In genomic region chr2:222305510-222306392, GRCh38 we compare ENCODE assay signal across 8 cellular contexts. TPM values are rescaled to one million over a fixed set of nuclear protein-coding genes. Genes with fewer than 3 reads are reported as not detected.
A peak's percentile ranks its signal among the peaks of the same experiment; 100 is the strongest.
DNase-seq lines count a peak whose midpoint lies in the region; ATAC-seq, FAIRE-seq and TF ChIP-seq lines count a peak whose summit lies in the region.

No MANE protein-coding gene starts in this region.

- peaks cover 16% of the 10 kb centered on the region for H3K4me1 Mint-ChIP-seq in activated T-helper 1 cell treated with anti-CD3 and anti-CD28 coated beads, Interleukin-12 subunit alpha, Interleukin-12 subunit beta, Interleukin-2, Interleukin-4 antibody, amounts not matched to agents 30 ng/mL and 10 ng/mL and 1 ng/mL, durations not matched to agents 14 hours and 24 hours and 36 hours (ENCODE audit: low read depth)

- no peak for TF ChIP-seq CTCF in DOHH2 (IDR thresholded peaks at IDR 0.05; ENCODE audit: low read depth, low read length, poor library complexity, severe bottlenecking)
- no peak for TF ChIP-seq CTCF in spleen (IDR thresholded peaks at IDR 0.05 in 8 of 11, conservative IDR thresholded peaks at IDR 0.05 in 3 of 11)

- peaks cover 4% of the 10 kb centered on the region for H3K36me3 Mint-ChIP-seq in activated T-helper 1 cell treated with anti-CD3 and anti-CD28 coated beads, Interleukin-12 subunit alpha, Interleukin-12 subunit beta, Interleukin-2, Interleukin-4 antibody, amounts not matched to agents 30 ng/mL and 10 ng/mL and 1 ng/mL, durations not matched to agents 14 hours and 24 hours and 36 hours (ENCODE audit: low read depth)

- H3K27me3 ChIP-seq in DOHH2 (ENCODE audit: control insufficient read depth, low read length) (peaks cover 56% of the 10 kb centered on the region), spleen (replicated peaks in 1 of 7) (peaks cover 13 to 100% (median 98%) of the 10 kb centered on the region in 7 donors)

- H3K9me2 ChIP-seq in DOHH2 (replicated peaks; ENCODE audit: control insufficient read depth, low read length), result no peaks in the 10 kb centered on the region

- no peak for DNase-seq in activated T-helper 1 cell treated with anti-CD3 and anti-CD28 coated beads, Interleukin-12 subunit alpha, Interleukin-12 subunit beta, Interleukin-2, Interleukin-4 antibody, amounts not matched to agents 30 ng/mL and 10 ng/mL and 1 ng/mL, durations not matched to agents 14 hours and 24 hours and 36 hours (ENCODE audit: low spot score)
- DNase-seq in spleen, result peak; percentile 78
- DNase-seq in stimulated activated CD4-positive, alpha-beta T cell treated with anti-CD3 and anti-CD28 coated beads, Interleukin-2, amount 100 ng/mL, for 48 hours, result no peak
- DNase-seq in HPDE6-E6E7 (ENCODE audit: extremely low spot score), result no peak
- no peak for DNase-seq in GM12892 (ENCODE audit: insufficient read length)

- H3K27ac Mint-ChIP-seq in activated T-helper 1 cell treated with anti-CD3 and anti-CD28 coated beads, Interleukin-12 subunit alpha, Interleukin-12 subunit beta, Interleukin-2, Interleukin-4 antibody, amounts not matched to agents 30 ng/mL and 10 ng/mL and 1 ng/mL, durations not matched to agents 14 hours and 24 hours and 36 hours, result peak overlapping the region; percentile 49

- peak; percentile 37 for ATAC-seq in HG02678 (IDR thresholded peaks at IDR 0.05; ENCODE audit: unreplicated experiment)

- peaks cover 4% of the 10 kb centered on the region for H3K9me3 Mint-ChIP-seq in activated T-helper 1 cell treated with anti-CD3 and anti-CD28 coated beads, Interleukin-12 subunit alpha, Interleukin-12 subunit beta, Interleukin-2, Interleukin-4 antibody, amounts not matched to agents 30 ng/mL and 10 ng/mL and 1 ng/mL, durations not matched to agents 14 hours and 24 hours and 36 hours

- TF ChIP-seq POLR2A in spleen (IDR thresholded peaks at IDR 0.05), result no peak
- no peak for TF ChIP-seq POLR2A in GM12892 (IDR thresholded peaks at IDR 0.05; ENCODE audit: low read depth, low read length)

- H3K79me2 ChIP-seq in DOHH2 (ENCODE audit: control insufficient read depth, low read length), result no peaks in the 10 kb centered on the region

- intact Hi-C loops in activated T-helper 1 cell treated with anti-CD3 and anti-CD28 coated beads, Interleukin-12 subunit alpha, Interleukin-12 subunit beta, Interleukin-2, Interleukin-4 antibody, amounts not matched to agents 30 ng/mL and 10 ng/mL and 1 ng/mL, durations not matched to agents 14 hours and 24 hours and 36 hours (cut with micrococcal nuclease), result loop anchor here (1.0 kb wide), 1 partner anchor 9 kb away; no protein-coding TSS in a partner anchor
- intact Hi-C loops in spleen (cut with DNase I; ENCODE audit: low total_unique reads), result no loop called here

- H3F3A ChIP-seq in DOHH2 (ENCODE audit: control insufficient read depth, insufficient read depth), result no peaks in the 10 kb centered on the region

- H3K27me3 Mint-ChIP-seq in activated T-helper 1 cell treated with anti-CD3 and anti-CD28 coated beads, Interleukin-12 subunit alpha, Interleukin-12 subunit beta, Interleukin-2, Interleukin-4 antibody, amounts not matched to agents 30 ng/mL and 10 ng/mL and 1 ng/mL, durations not matched to agents 14 hours and 24 hours and 36 hours (ENCODE audit: insufficient read depth), result peaks cover 93% of the 10 kb centered on the region

- peak overlapping the region; percentile 72 for H3K4me3 Mint-ChIP-seq in activated T-helper 1 cell treated with anti-CD3 and anti-CD28 coated beads, Interleukin-12 subunit alpha, Interleukin-12 subunit beta, Interleukin-2, Interleukin-4 antibody, amounts not matched to agents 30 ng/mL and 10 ng/mL and 1 ng/mL, durations not matched to agents 14 hours and 24 hours and 36 hours

- no peaks in the 10 kb centered on the region for H3K4me1 ChIP-seq in DOHH2 (ENCODE audit: control insufficient read depth, low read length)
- H3K4me1 ChIP-seq in spleen, result peaks cover 19 to 64% (median 42%) of the 10 kb centered on the region in 6 donors

- H3K36me3 ChIP-seq in DOHH2 (ENCODE audit: control insufficient read depth, low read length) (no peaks in the 10 kb centered on the region), spleen (no peaks in the 10 kb centered on the region)

- H3K4me3 ChIP-seq in DOHH2 (ENCODE audit: low read length) (no peak overlapping the region), iPS-18c (ENCODE audit: insufficient read depth, low read depth, low read length) (peak overlapping the region; percentile 43), spleen (peak overlapping the region; percentile 40 to 74 (median 47))

- peak overlapping the region; percentile 1; the same call in 1 of the 2 replicates for H3K4me2 ChIP-seq in DOHH2 (ENCODE audit: low read length)

- H3K9me3 ChIP-seq in DOHH2 (ENCODE audit: control insufficient read depth, insufficient read depth, low read length) (no peaks in the 10 kb centered on the region), iPS-18c (ENCODE audit: control insufficient read depth, insufficient read depth, low read length) (peaks cover 6% of the 10 kb centered on the region), spleen (no peaks in the 10 kb centered on the region)

- H3K27ac ChIP-seq in DOHH2 (ENCODE audit: low read depth, low read length), result no peak overlapping the region
- H3K27ac ChIP-seq in spleen, result no peak overlapping the region

- FAIRE-seq in GM12892 (lab: Jason Lieb, UNC), result no peak

- no peaks in the 10 kb centered on the region for H4K20me1 ChIP-seq in DOHH2 (ENCODE audit: control insufficient read depth, insufficient read depth, low read depth, low read length)

- WGBS in spleen, 5 donors, result 1 to 4% (median 2%) methylated on average over 51 to 66 of the region's 66 CpGs

RNA-seq across cellular contexts. Expression of gene PAX3, which starts 7.0 kb away (rescaled TPM):
- total RNA-seq in activated T-helper 1 cell treated with anti-CD3 and anti-CD28 coated beads, Interleukin-12 subunit alpha, Interleukin-12 subunit beta, Interleukin-2, Interleukin-4 antibody, amounts not matched to agents 30 ng/mL and 10 ng/mL and 1 ng/mL, durations not matched to agents 14 hours and 24 hours and 36 hours, result not detected in 2 replicates
- total RNA-seq in spleen, result under 1 TPM in 1 of 7 donors, not detected in 6; 0.26 TPM
- not detected for polyA plus RNA-seq in spleen
- not detected for polyA plus RNA-seq in GM12892 (2012; ENCODE audit: missing spikeins)
